21 cellular contexts compared by ENCODE assay signal in genomic region chr15:29398907-29399306, GRCh38.
DNase-seq lines count a peak whose midpoint lies in the region; ATAC-seq and TF ChIP-seq lines count a peak whose summit lies in the region.
"Had no signal": no experiment of that assay in that cellular context is flagged by ENCODE, and none has a peak within 500 bp of the region (broad histone marks: within the 10 kb centered on the region; RNA-seq: fewer than 3 reads in every experiment).

No MANE protein-coding gene starts in this region.

- H3K27me3 ChIP-seq in H9 (ENCODE audit: insufficient read depth, low read length) (no peaks in the 10 kb centered on the region), body of pancreas (no peaks in the 10 kb centered on the region)

- H2AK5ac ChIP-seq in H9 (ENCODE audit: insufficient read length, low read length) = no peak overlapping the region

- H3K23ac ChIP-seq in H9 (ENCODE audit: insufficient read length, low read depth, low read length) = no peak overlapping the region

- H3K4me1 Mint-ChIP-seq in H9 = peaks cover 33 to 50% of the 10 kb centered on the region in 2 experiments
- H3K4me1 Mint-ChIP-seq in WTC11 = peaks cover 53% of the 10 kb centered on the region
- no peaks in the 10 kb centered on the region for H3K4me1 Mint-ChIP-seq in glutamatergic neuron (ENCODE audit: low read depth, unreplicated experiment)
- peaks cover 5% of the 10 kb centered on the region in 2 donors for H3K4me1 Mint-ChIP-seq in stimulated activated naive B cell treated with anti-CD40 and anti-IgM and Interleukin-4, amounts not matched to agents 10 μg/mL and 1 μg/mL and 100 μg/mL, for 72 hours
- H3K4me1 Mint-ChIP-seq: CD4-positive, alpha-beta memory T cell had no signal

- H3K9me3 Mint-ChIP-seq in H9 = peaks cover 0 to under 1% of the 10 kb centered on the region in 2 experiments; a peak in 3 of 5 replicates
- H3K9me3 Mint-ChIP-seq in WTC11 = no peaks in the 10 kb centered on the region
- peaks cover 3% of the 10 kb centered on the region for H3K9me3 Mint-ChIP-seq in glutamatergic neuron (ENCODE audit: unreplicated experiment)
- H3K9me3 Mint-ChIP-seq in stimulated activated naive B cell treated with anti-CD40 and anti-IgM and Interleukin-4, amounts not matched to agents 10 μg/mL and 1 μg/mL and 100 μg/mL, for 72 hours = no peaks in the 10 kb centered on the region
- H3K9me3 Mint-ChIP-seq: CD4-positive, alpha-beta memory T cell; HFFc6 had no signal

- no peaks in the 10 kb centered on the region for H3K79me1 ChIP-seq in H9 (ENCODE audit: insufficient read depth, low read depth, low read length, poor library complexity, severe bottlenecking)

- TF ChIP-seq CTCF in H9 (conservative IDR thresholded peaks at IDR 0.05) = no peak
- TF ChIP-seq CTCF in WTC11 (IDR thresholded peaks at IDR 0.05) = no peak
- TF ChIP-seq CTCF in glutamatergic neuron (IDR thresholded peaks at IDR 0.05; ENCODE audit: partially characterized antibody, unreplicated experiment) = no peak
- TF ChIP-seq CTCF in body of pancreas (IDR thresholded peaks at IDR 0.05) = no peak

- H3K27ac ChIP-seq in H9 (ENCODE audit: insufficient read length, low read depth, low read length) = no peak overlapping the region
- H3K27ac ChIP-seq in body of pancreas = no peak overlapping the region
- H3K27ac ChIP-seq: A549 had no signal

- H3K36me3 ChIP-seq in body of pancreas (replicated peaks in 1 of 2; ENCODE audit: insufficient read depth in 1 of 2, low read depth in 2 of 2) = no peaks in the 10 kb centered on the region

- no peak overlapping the region for H3K4me3 ChIP-seq in body of pancreas
- H3K4me3 ChIP-seq: A549 had no signal

- no peak overlapping the region for H3K4me2 ChIP-seq in H9 (ENCODE audit: insufficient read depth, insufficient read length, low read length)
- H3K4me2 ChIP-seq: A549 had no signal

- H3K4me3 Mint-ChIP-seq in H9 (no peak overlapping the region), WTC11 (no peak overlapping the region), glutamatergic neuron (ENCODE audit: unreplicated experiment) (no peak overlapping the region)
- no peak overlapping the region for H3K4me3 Mint-ChIP-seq in stimulated activated naive B cell treated with anti-CD40 and anti-IgM and Interleukin-4, amounts not matched to agents 10 μg/mL and 1 μg/mL and 100 μg/mL, for 72 hours
- H3K4me3 Mint-ChIP-seq: CD4-positive, alpha-beta memory T cell; HFFc6 had no signal

- TF ChIP-seq POLR2A in body of pancreas (IDR thresholded peaks at IDR 0.05) = no peak

- no peak overlapping the region for H3K4ac ChIP-seq in H9 (ENCODE audit: low read depth, low read length)

- H3K56ac ChIP-seq in H9 (ENCODE audit: insufficient read length, low read depth, low read length) = no peak overlapping the region

- no peak overlapping the region for H3K9ac ChIP-seq in H9 (ENCODE audit: extremely low read depth, insufficient read length, low read length)

- H4K5ac ChIP-seq in H9 (ENCODE audit: insufficient read length, low read depth, low read length) = no peak overlapping the region

- no peak overlapping the region for H2BK120ac ChIP-seq in H9 (ENCODE audit: low read depth, low read length, poor library complexity, severe bottlenecking)

- DNase-seq in H9 (no peak), WTC11 (ENCODE audit: low spot score) (no peak), glutamatergic neuron (no peak), body of pancreas (no peak), NCI-H1694 treated with DMSO at 0.1 percent for 48 hours (lab: John Stamatoyannopoulos, UW) (no peak), NAMALWA (ENCODE audit: low spot score) (no peak)
- no peak for DNase-seq in stimulated activated naive B cell treated with anti-CD40 and anti-IgM and Interleukin-4, amounts not matched to agents 10 μg/mL and 1 μg/mL and 100 μg/mL, for 72 hours
- no peak for DNase-seq in effector CD8-positive, alpha-beta T cell (lab: John Stamatoyannopoulos, UW)
- DNase-seq: 8988T; ACHN; C1 segment of cervical spinal cord; Calu3; CD4-positive, alpha-beta memory T cell; COR-L47; DMS53; DMS79 treated with DMSO at 0.1 percent for 48 hours; GOT3; H7; HFFc6 had no signal

- CTCF ChIA-PET in WTC11 (lab: Charles Lee) = no interaction called here

- intact Hi-C loops in body of pancreas (cut with DNase I) = no loop called here

- no peak overlapping the region for H4K8ac ChIP-seq in H9 (replicated peaks; ENCODE audit: insufficient read length, low read depth, low read length)

- H4K91ac ChIP-seq in H9 (ENCODE audit: insufficient read length, low read depth, low read length) = no peak overlapping the region

- H3K14ac ChIP-seq in H9 (ENCODE audit: insufficient read depth, low read length) = no peak overlapping the region

- POLR2A ChIA-PET in WTC11 (lab: Charles Lee) = no interaction called here

- peaks cover 2% of the 10 kb centered on the region for H3K4me1 ChIP-seq in H9 (ENCODE audit: insufficient read depth, low read length)
- no peaks in the 10 kb centered on the region for H3K4me1 ChIP-seq in body of pancreas
- H3K4me1 ChIP-seq: A549 had no signal

- no peaks in the 10 kb centered on the region for H3K9me3 ChIP-seq in H9 (ENCODE audit: control insufficient read depth, low read depth, low read length)
- H3K9me3 ChIP-seq in body of pancreas = no peaks in the 10 kb centered on the region
- H3K9me3 ChIP-seq: A549 had no signal

- H3K18ac ChIP-seq in H9 (ENCODE audit: insufficient read length, low read depth, low read length) = no peak overlapping the region

- no peak overlapping the region for H2BK5ac ChIP-seq in H9 (ENCODE audit: insufficient read length, low read length)

- H2BK20ac ChIP-seq in H9 (ENCODE audit: low read depth, low read length, poor library complexity, severe bottlenecking) = no peak overlapping the region

- H3K27me3 Mint-ChIP-seq in H9 (ENCODE audit: low read depth) (no peaks in the 10 kb centered on the region), WTC11 (ENCODE audit: low read depth) (no peaks in the 10 kb centered on the region), glutamatergic neuron (ENCODE audit: unreplicated experiment) (peaks cover 2% of the 10 kb centered on the region)
- peaks cover 8 to 11% of the 10 kb centered on the region in 2 donors for H3K27me3 Mint-ChIP-seq in stimulated activated naive B cell treated with anti-CD40 and anti-IgM and Interleukin-4, amounts not matched to agents 10 μg/mL and 1 μg/mL and 100 μg/mL, for 72 hours

- no peak overlapping the region for H2AFZ ChIP-seq in H9 (ENCODE audit: low read length)

- no peak overlapping the region for H2BK15ac ChIP-seq in H9 (ENCODE audit: low read depth, low read length)

- H3T11ph ChIP-seq in H9 (ENCODE audit: low read length) = no peak overlapping the region

- ATAC-seq in WTC11 (no peak), body of pancreas (no peak)
- ATAC-seq in stimulated activated naive B cell treated with anti-CD40 and anti-IgM and Interleukin-4, amounts not matched to agents 10 μg/mL and 1 μg/mL and 100 μg/mL, for 72 hours (replicated peaks) = peak; percentile 27 to 41
- ATAC-seq: A549, HCT116 had no signal

- H3K27ac Mint-ChIP-seq in H9 (peak overlapping the region; percentile 20 to 40 (median 33); a peak in 3 of 7 replicates), WTC11 (peak overlapping the region; percentile 58), glutamatergic neuron (ENCODE audit: unreplicated experiment) (peak overlapping the region; percentile 56)
- peak overlapping the region; percentile 5 for H3K27ac Mint-ChIP-seq in stimulated activated naive B cell treated with anti-CD40 and anti-IgM and Interleukin-4, amounts not matched to agents 10 μg/mL and 1 μg/mL and 100 μg/mL, for 72 hours
- H3K27ac Mint-ChIP-seq: CD4-positive, alpha-beta memory T cell; HFFc6 had no signal

- H3K23me2 ChIP-seq in H9 (ENCODE audit: insufficient read length, low read depth, low read length, poor library complexity, severe bottlenecking) = no peaks in the 10 kb centered on the region

- no peaks in the 10 kb centered on the region for H3K79me2 ChIP-seq in H9 (ENCODE audit: insufficient read depth, low read length)

- no CpG with 5 or more reads among the region's 1 CpG for WGBS in H9 (ENCODE audit: extremely low coverage, insufficient read length, low lambda C conversion rate)
- WGBS in body of pancreas, 2 donors = 64 to 93% methylated on average over 1 of the region's 1 CpG

- H3K36me3 Mint-ChIP-seq in H9 (ENCODE audit: insufficient read depth in 1 of 3, low read depth in 3 of 3) (peaks cover 0 to 3% (median 0%) of the 10 kb centered on the region in 3 experiments; a peak in 3 of 7 replicates), WTC11 (no peaks in the 10 kb centered on the region), glutamatergic neuron (ENCODE audit: unreplicated experiment) (no peaks in the 10 kb centered on the region)
- H3K36me3 Mint-ChIP-seq in stimulated activated naive B cell treated with anti-CD40 and anti-IgM and Interleukin-4, amounts not matched to agents 10 μg/mL and 1 μg/mL and 100 μg/mL, for 72 hours = no peaks in the 10 kb centered on the region
- H3K36me3 Mint-ChIP-seq: CD4-positive, alpha-beta memory T cell had no signal

- H2BK12ac ChIP-seq in H9 (ENCODE audit: insufficient read length, low read depth, low read length) = no peak overlapping the region

- no peaks in the 10 kb centered on the region for H4K20me1 ChIP-seq in H9 (ENCODE audit: control insufficient read depth, insufficient read depth, insufficient read length)

TF ChIP-seq in WTC11, 78 proteins besides CTCF, POLR2A, EP300 and RAD21:
- TF ChIP-seq ZMAT4 (CRISPR knock-in tag; IDR thresholded peaks at IDR 0.05) (no peak), CDX4 (CRISPR knock-in tag; IDR thresholded peaks at IDR 0.05; ENCODE audit: borderline replicate concordance) (no peak), RORB (CRISPR knock-in tag; IDR thresholded peaks at IDR 0.05) (no peak), NR3C1 (CRISPR knock-in tag; conservative IDR thresholded peaks at IDR 0.05; ENCODE audit: low read depth) (no peak), NFYB (CRISPR knock-in tag; conservative IDR thresholded peaks at IDR 0.05; ENCODE audit: low read depth) (no peak), EMX1 (CRISPR knock-in tag; IDR thresholded peaks at IDR 0.05) (no peak), RELA (CRISPR knock-in tag; IDR thresholded peaks at IDR 0.05; ENCODE audit: borderline replicate concordance) (no peak), TEAD4 (CRISPR knock-in tag; IDR thresholded peaks at IDR 0.05) (no peak)

Comparison
In these comparisons a context has a peak if more than half of its experiments do, and no peak if none do; other contexts are left out.
1. H3K27ac Mint-ChIP-seq: peak in every context shown above with its lines; median percentile 58 in WTC11; 56 in glutamatergic neuron; 33 in H9; 5 in stimulated activated naive B cell treated with anti-CD40 and anti-IgM and Interleukin-4, amounts not matched to agents 10 μg/mL and 1 μg/mL and 100 μg/mL, for 72 hours.
2. ATAC-seq: peak in stimulated activated naive B cell treated with anti-CD40 and anti-IgM and Interleukin-4, amounts not matched to agents 10 μg/mL and 1 μg/mL and 100 μg/mL, for 72 hours (2 of 2); none in WTC11 (single experiment) and body of pancreas (single experiment).